6 cellular contexts compared by ENCODE assay signal in genomic region chr19:58539169-58539559, GRCh38. TPM values are rescaled to one million over a fixed set of nuclear protein-coding genes. Genes with fewer than 3 reads are reported as not detected.
DNase-seq lines count a peak whose midpoint lies in the region; ATAC-seq and TF ChIP-seq lines count a peak whose summit lies in the region.
"Not testable (repeated sequence)": the region's sequence is repeated elsewhere in the genome, so short reads cannot be mapped to it uniquely, and the experiment has no call there.

No MANE protein-coding gene starts in this region.

- H3K4me1 Mint-ChIP-seq in Caco-2 (ENCODE audit: low read depth, unreplicated experiment), result not testable (repeated sequence)
- peaks cover 17% of the 10 kb centered on the region for H3K4me1 Mint-ChIP-seq in activated T-cell treated with anti-CD3 and anti-CD28 coated beads, Interleukin-2, amount 50 U/mL, for 72 hours (ENCODE audit: low read depth)
- peaks cover 26% of the 10 kb centered on the region for H3K4me1 Mint-ChIP-seq in dendritic cell treated with granulocyte-macrophage colony-stimulating factor and Interleukin-4, amounts not matched to agents 40 ng/mL and 50 ng/mL, for 4 days (ENCODE audit: low read depth)
- peaks cover 12% of the 10 kb centered on the region for H3K4me1 Mint-ChIP-seq in memory B cell
- H3K4me1 Mint-ChIP-seq in stimulated activated naive B cell treated with anti-CD40 and anti-IgM and Interleukin-4, amounts not matched to agents 10 μg/mL and 1 μg/mL and 100 μg/mL, for 72 hours, result peaks cover 17 to 27% of the 10 kb centered on the region in 2 donors

- not testable (repeated sequence) for H3K27me3 Mint-ChIP-seq in Caco-2 (ENCODE audit: insufficient read depth, unreplicated experiment)
- H3K27me3 Mint-ChIP-seq in activated T-cell treated with anti-CD3 and anti-CD28 coated beads, Interleukin-2, amount 50 U/mL, for 72 hours (ENCODE audit: low read depth), result peaks cover 16% of the 10 kb centered on the region
- H3K27me3 Mint-ChIP-seq in dendritic cell treated with granulocyte-macrophage colony-stimulating factor and Interleukin-4, amounts not matched to agents 40 ng/mL and 50 ng/mL, for 4 days, result peaks cover 22% of the 10 kb centered on the region
- H3K27me3 Mint-ChIP-seq in memory B cell, result peaks cover 37% of the 10 kb centered on the region
- H3K27me3 Mint-ChIP-seq in stimulated activated naive B cell treated with anti-CD40 and anti-IgM and Interleukin-4, amounts not matched to agents 10 μg/mL and 1 μg/mL and 100 μg/mL, for 72 hours, result peaks cover 35 to 39% of the 10 kb centered on the region in 2 donors

- not testable (repeated sequence) for H3K79me2 ChIP-seq in OCI-LY3 (ENCODE audit: low read length)

- not testable (repeated sequence) for ATAC-seq in activated T-cell treated with anti-CD3 and anti-CD28 coated beads, Interleukin-2, amount 50 U/mL, for 72 hours (replicated peaks in 1 of 2); memory B cell (ENCODE audit: low read depth); stimulated activated naive B cell treated with anti-CD40 and anti-IgM and Interleukin-4, amounts not matched to agents 10 μg/mL and 1 μg/mL and 100 μg/mL, for 72 hours (replicated peaks)

- not testable (repeated sequence) for TF ChIP-seq CTCF in Caco-2 (IDR thresholded peaks at IDR 0.05; ENCODE audit: insufficient read depth in 1 of 2, low read depth in 1 of 2, low read length in 1 of 2, severe bottlenecking in 1 of 2, unreplicated experiment in 1 of 2); OCI-LY3 (IDR thresholded peaks at IDR 0.05; ENCODE audit: low read depth, low read length)

- intact Hi-C loops in Caco-2 (cut with micrococcal nuclease; ENCODE audit: unreplicated experiment); dendritic cell treated with granulocyte-macrophage colony-stimulating factor and Interleukin-4, amounts not matched to agents 40 ng/mL and 50 ng/mL, for 4 days (cut with micrococcal nuclease): not testable (repeated sequence)

- peaks cover 18% of the 10 kb centered on the region for H3K36me3 Mint-ChIP-seq in Caco-2 (ENCODE audit: insufficient read depth, unreplicated experiment)
- H3K36me3 Mint-ChIP-seq in activated T-cell treated with anti-CD3 and anti-CD28 coated beads, Interleukin-2, amount 50 U/mL, for 72 hours (ENCODE audit: insufficient read depth in 2 of 2); dendritic cell treated with granulocyte-macrophage colony-stimulating factor and Interleukin-4, amounts not matched to agents 40 ng/mL and 50 ng/mL, for 4 days (ENCODE audit: low read depth); memory B cell; stimulated activated naive B cell treated with anti-CD40 and anti-IgM and Interleukin-4, amounts not matched to agents 10 μg/mL and 1 μg/mL and 100 μg/mL, for 72 hours: not testable (repeated sequence)

- POLR2A ChIA-PET in Caco-2 (lab: Charles Lee), result not testable (repeated sequence)

- H3K4me3 Mint-ChIP-seq in Caco-2 (ENCODE audit: unreplicated experiment), result peak overlapping the region; percentile 87
- H3K4me3 Mint-ChIP-seq in activated T-cell treated with anti-CD3 and anti-CD28 coated beads, Interleukin-2, amount 50 U/mL, for 72 hours, result peak overlapping the region; percentile 50 to 53
- peak overlapping the region; percentile 57 for H3K4me3 Mint-ChIP-seq in dendritic cell treated with granulocyte-macrophage colony-stimulating factor and Interleukin-4, amounts not matched to agents 40 ng/mL and 50 ng/mL, for 4 days
- peak overlapping the region; percentile 49 for H3K4me3 Mint-ChIP-seq in memory B cell
- peak overlapping the region; percentile 36 to 82 for H3K4me3 Mint-ChIP-seq in stimulated activated naive B cell treated with anti-CD40 and anti-IgM and Interleukin-4, amounts not matched to agents 10 μg/mL and 1 μg/mL and 100 μg/mL, for 72 hours

- peak overlapping the region; percentile 66 for H3K9ac ChIP-seq in OCI-LY3 (ENCODE audit: low read length)

- peak overlapping the region; percentile 92 for H3K27ac Mint-ChIP-seq in Caco-2 (ENCODE audit: unreplicated experiment)
- H3K27ac Mint-ChIP-seq in activated T-cell treated with anti-CD3 and anti-CD28 coated beads, Interleukin-2, amount 50 U/mL, for 72 hours; memory B cell; stimulated activated naive B cell treated with anti-CD40 and anti-IgM and Interleukin-4, amounts not matched to agents 10 μg/mL and 1 μg/mL and 100 μg/mL, for 72 hours: not testable (repeated sequence)
- H3K27ac Mint-ChIP-seq in dendritic cell treated with granulocyte-macrophage colony-stimulating factor and Interleukin-4, amounts not matched to agents 40 ng/mL and 50 ng/mL, for 4 days, result peak overlapping the region; percentile 63

- H3K27ac ChIP-seq in OCI-LY3 (ENCODE audit: low read length), result not testable (repeated sequence)

- H2AFZ ChIP-seq in OCI-LY3 (ENCODE audit: low read depth, low read length), result not testable (repeated sequence)

- not testable (repeated sequence) for H3K36me3 ChIP-seq in Caco-2 (ENCODE audit: control insufficient read depth, insufficient read depth, low read length); OCI-LY3 (replicated peaks; ENCODE audit: low read depth, low read length)

- H3K27me3 ChIP-seq in Caco-2 (replicated peaks; ENCODE audit: control insufficient read depth, insufficient read depth, low read length), result not testable (repeated sequence)
- H3K27me3 ChIP-seq in OCI-LY3 (ENCODE audit: low read depth, low read length), result peaks cover 15% of the 10 kb centered on the region

- H3K9me3 ChIP-seq in Caco-2; OCI-LY3 (ENCODE audit: insufficient read depth, low read length): not testable (repeated sequence)

- not testable (repeated sequence) for BruUV-seq in Caco-2 (replicated peaks; lab: Mats Ljungman, UMichigan)

- H3K9me3 Mint-ChIP-seq in Caco-2 (ENCODE audit: unreplicated experiment); activated T-cell treated with anti-CD3 and anti-CD28 coated beads, Interleukin-2, amount 50 U/mL, for 72 hours; dendritic cell treated with granulocyte-macrophage colony-stimulating factor and Interleukin-4, amounts not matched to agents 40 ng/mL and 50 ng/mL, for 4 days; memory B cell; stimulated activated naive B cell treated with anti-CD40 and anti-IgM and Interleukin-4, amounts not matched to agents 10 μg/mL and 1 μg/mL and 100 μg/mL, for 72 hours: not testable (repeated sequence)

- H3K4me2 ChIP-seq in OCI-LY3 (ENCODE audit: low read length), result peak overlapping the region; percentile 90

- CTCF ChIA-PET in Caco-2 (lab: Charles Lee), result not testable (repeated sequence)

- not testable (repeated sequence) for H3K4me1 ChIP-seq in Caco-2; OCI-LY3 (ENCODE audit: low read length)

- DNase-seq in Caco-2; activated T-cell treated with anti-CD3 and anti-CD28 coated beads, Interleukin-2, amount 50 U/mL, for 72 hours; memory B cell (ENCODE audit: low spot score in 2 of 2); stimulated activated naive B cell treated with anti-CD40 and anti-IgM and Interleukin-4, amounts not matched to agents 10 μg/mL and 1 μg/mL and 100 μg/mL, for 72 hours: not testable (repeated sequence)

- H3K4me3 ChIP-seq in Caco-2 (ENCODE audit: low read depth, low read length), result peak overlapping the region; percentile 45
- peak overlapping the region; percentile 82 for H3K4me3 ChIP-seq in OCI-LY3 (ENCODE audit: low read length)

- not testable (repeated sequence) for H4K20me1 ChIP-seq in OCI-LY3 (ENCODE audit: insufficient read depth, low read length)

RNA-seq across cellular contexts. Expression of gene TRIM28, which starts 4.7 kb away (rescaled TPM):
- 837 and 863 TPM in 2 replicates for total RNA-seq in Caco-2 (2022)
- 100 to 1,000 TPM; 351 to 473 TPM for total RNA-seq in activated T-cell treated with anti-CD3 and anti-CD28 coated beads, Interleukin-2, amount 50 U/mL, for 72 hours

RNA-seq across cellular contexts. Expression of gene CHMP2A, which starts 15.7 kb away (rescaled TPM):
- total RNA-seq in Caco-2 (2022), result 110 and 112 TPM in 2 replicates
- 10 to 100 TPM; 80.3 to 91.8 TPM for total RNA-seq in activated T-cell treated with anti-CD3 and anti-CD28 coated beads, Interleukin-2, amount 50 U/mL, for 72 hours

RNA-seq across cellular contexts. Expression of gene UBE2M, which starts 19.2 kb away (rescaled TPM):
- total RNA-seq in Caco-2 (2022), result 133 and 139 TPM in 2 replicates
- total RNA-seq in activated T-cell treated with anti-CD3 and anti-CD28 coated beads, Interleukin-2, amount 50 U/mL, for 72 hours, result 100 to 1,000 TPM; 116 to 122 TPM

RNA-seq across cellular contexts. Expression of gene ZBTB45, which starts 19.6 kb away (rescaled TPM):
- total RNA-seq in Caco-2 (2022), result 14.6 and 14.8 TPM in 2 replicates
- total RNA-seq in activated T-cell treated with anti-CD3 and anti-CD28 coated beads, Interleukin-2, amount 50 U/mL, for 72 hours, result 10 to 100 TPM; 10.8 to 12.1 TPM

RNA-seq across cellular contexts. Expression of gene SLC27A5, which starts 27.4 kb away (rescaled TPM):
- total RNA-seq in Caco-2 (2022), result 10.3 and 12.5 TPM in 2 replicates
- 10 to 100 TPM; 12.8 to 17.7 TPM for total RNA-seq in activated T-cell treated with anti-CD3 and anti-CD28 coated beads, Interleukin-2, amount 50 U/mL, for 72 hours
